12 cellular contexts compared by ENCODE assay signal in genomic region chr7:112001089-112001826, GRCh38.
A peak's percentile ranks its signal among the peaks of the same experiment; 100 is the strongest.
DNase-seq lines count a peak whose midpoint lies in the region; ATAC-seq and TF ChIP-seq lines count a peak whose summit lies in the region.
"Had no signal": no experiment of that assay in that cellular context is flagged by ENCODE, and none has a peak within 500 bp of the region (broad histone marks: within the 10 kb centered on the region; RNA-seq: fewer than 3 reads in every experiment).

No MANE protein-coding gene starts in this region.

- no peak overlapping the region for H3K9ac ChIP-seq in IMR-90 (ENCODE audit: low read depth, low read length)
- H3K9ac ChIP-seq: BLaER1 had no signal

- dilution Hi-C loops in IMR-90 (cut with HindIII; ENCODE audit: low sequenced_read_pairs, unreplicated experiment), result no loop called here

- 72% methylated on average over 3 of the region's 6 CpGs; no CpG with 5 or more reads in 1 of the 2 experiments for WGBS in IMR-90 (ENCODE audit: extremely low coverage in 2 of 2, insufficient read length in 1 of 2), 2 experiments

- DNase-seq in A673 (ENCODE audit: low spot score) (peak; percentile 59), IMR-90 (peak; percentile 45), brain microvascular endothelial cell (peak; percentile 95), HuH-7 (ENCODE audit: low spot score) (no peak)
- DNase-seq in naive thymus-derived CD8-positive, alpha-beta T cell, result no peak
- DNase-seq: activated CD4-positive, CD25-positive, alpha-beta regulatory T cell; H9 had no signal

- no peak overlapping the region for H3K4me3 Mint-ChIP-seq in naive thymus-derived CD8-positive, alpha-beta T cell
- H3K4me3 Mint-ChIP-seq: H9 had no signal

- H2BK15ac ChIP-seq in IMR-90 (ENCODE audit: low read depth, low read length), result no peak overlapping the region

- H3K23ac ChIP-seq in IMR-90 (ENCODE audit: low read depth, low read length), result no peak overlapping the region

- H3K27me3 ChIP-seq in A673 (replicated peaks; ENCODE audit: insufficient read depth, low read depth, low read length, poor library complexity) (no peaks in the 10 kb centered on the region), IMR-90 (ENCODE audit: control insufficient read depth, insufficient read depth, low read length) (no peaks in the 10 kb centered on the region), brain microvascular endothelial cell (replicated peaks) (no peaks in the 10 kb centered on the region), layer of hippocampus (ENCODE audit: control insufficient read depth, insufficient read depth, low read length) (no peaks in the 10 kb centered on the region)
- H3K27me3 ChIP-seq: BLaER1 had no signal

- H4K91ac ChIP-seq in IMR-90 (ENCODE audit: insufficient read depth, low read depth, low read length), result no peak overlapping the region

- intact Hi-C loops in A673 (cut with micrococcal nuclease; ENCODE audit: unreplicated experiment) (no loop called here), IMR-90 (cut with micrococcal nuclease) (no loop called here)

- H3K36me3 ChIP-seq in A673 (ENCODE audit: insufficient read depth, low read length, poor library complexity, severe bottlenecking) (no peaks in the 10 kb centered on the region), IMR-90 (ENCODE audit: control insufficient read depth, insufficient read depth, low read length) (peaks cover 1% of the 10 kb centered on the region; the same call in 1 of the 2 replicates), brain microvascular endothelial cell (replicated peaks) (no peaks in the 10 kb centered on the region)
- H3K36me3 ChIP-seq: BLaER1 had no signal

- H3K56ac ChIP-seq in IMR-90 (ENCODE audit: extremely low read depth, insufficient read depth, low read length), result no peak overlapping the region

- no peak overlapping the region for H3K27ac Mint-ChIP-seq in naive thymus-derived CD8-positive, alpha-beta T cell
- H3K27ac Mint-ChIP-seq: activated naive CD4-positive, alpha-beta T cell treated with anti-CD3 and anti-CD28 coated beads, Interleukin-2, amount 50 U/mL, for 72 hours; H9 had no signal

- no peak overlapping the region for H4K5ac ChIP-seq in IMR-90 (ENCODE audit: low read depth, low read length)

- 0 out of 2 replicates have a peak, but pooled peaks have one; percentile 24 for ATAC-seq in IMR-90 (ENCODE audit: low read depth)
- ATAC-seq in naive thymus-derived CD8-positive, alpha-beta T cell, result no peak
- no peak for ATAC-seq in HG02678 (IDR thresholded peaks at IDR 0.05; ENCODE audit: unreplicated experiment)
- no peak for ATAC-seq in HG03469 (IDR thresholded peaks at IDR 0.05; ENCODE audit: unreplicated experiment)
- ATAC-seq: activated naive CD4-positive, alpha-beta T cell treated with anti-CD3 and anti-CD28 coated beads, Interleukin-2, amount 50 U/mL, for 72 hours had no signal

- POLR2A ChIA-PET in A673 (lab: Charles Lee; ENCODE audit: low non-redundant PET) (no interaction called here), IMR-90 (lab: Charles Lee; ENCODE audit: unreplicated experiment) (no interaction called here)
- POLR2A ChIA-PET in naive thymus-derived CD8-positive, alpha-beta T cell (lab: Charles Lee), result interaction anchor here (0.6 kb wide), 1 partner anchor 84 kb away, joined by 6 read pairs; no protein-coding TSS in a partner anchor

- H2BK120ac ChIP-seq in IMR-90 (ENCODE audit: low read depth, low read length), result no peak overlapping the region

- peaks cover 0 to 11% (median 0%) of the 10 kb centered on the region in 5 donors for H3K27me3 Mint-ChIP-seq in naive thymus-derived CD8-positive, alpha-beta T cell

- no peaks in the 10 kb centered on the region for H3K36me3 Mint-ChIP-seq in naive thymus-derived CD8-positive, alpha-beta T cell
- H3K36me3 Mint-ChIP-seq: activated naive CD4-positive, alpha-beta T cell treated with anti-CD3 and anti-CD28 coated beads, Interleukin-2, amount 50 U/mL, for 72 hours had no signal

- no peak for TF ChIP-seq RAD21 in IMR-90 (IDR thresholded peaks at IDR 0.05; ENCODE audit: low read length)

- H3K14ac ChIP-seq in IMR-90 (replicated peaks; ENCODE audit: low read depth, low read length), result peak overlapping the region; percentile 37; the same call in 1 of the 2 replicates

- H3K4me3 ChIP-seq in A673 (ENCODE audit: low read depth, low read length, poor library complexity, severe bottlenecking), result no peak overlapping the region
- no peak overlapping the region for H3K4me3 ChIP-seq in IMR-90 (ENCODE audit: insufficient read depth, low read depth, low read length)
- no peak overlapping the region for H3K4me3 ChIP-seq in brain microvascular endothelial cell (ENCODE audit: low read depth, low read length)
- H3K4me3 ChIP-seq: BLaER1 had no signal

- H2AK5ac ChIP-seq in IMR-90 (ENCODE audit: low read depth, low read length), result no peak overlapping the region

- TF ChIP-seq CTCF in A673 (conservative IDR thresholded peaks at IDR 0.05; ENCODE audit: low read depth, low read length) (no peak), IMR-90 (conservative IDR thresholded peaks at IDR 0.05; ENCODE audit: low read depth, low read length) (no peak), brain microvascular endothelial cell (IDR thresholded peaks at IDR 0.05; ENCODE audit: low read depth, low read length, missing control alignments) (no peak)

- no peaks in the 10 kb centered on the region for H3K4me1 Mint-ChIP-seq in naive thymus-derived CD8-positive, alpha-beta T cell
- H3K4me1 Mint-ChIP-seq: H9 had no signal

- H2AK9ac ChIP-seq in IMR-90 (replicated peaks; ENCODE audit: low read depth, low read length, poor library complexity), result no peak overlapping the region

- no peak overlapping the region for H2BK20ac ChIP-seq in IMR-90 (ENCODE audit: low read depth, low read length)

- no peak overlapping the region for H2AFZ ChIP-seq in IMR-90 (replicated peaks; ENCODE audit: low read length, poor library complexity)

- BruUV-seq in A673 (replicated peaks; lab: Mats Ljungman, UMichigan) (no TSS peak), IMR-90 (replicated peaks; lab: Mats Ljungman, UMichigan) (no TSS peak)

- CTCF ChIA-PET in A673 (lab: Charles Lee), result no interaction called here
- CTCF ChIA-PET in IMR-90 (lab: Yijun Ruan, JAX), result interaction anchor here (0.5 kb wide), 1 partner anchor 8 kb away, joined by 3 read pairs; no protein-coding TSS in a partner anchor

- no peak overlapping the region for H2BK5ac ChIP-seq in IMR-90 (ENCODE audit: low read depth, low read length, poor library complexity, severe bottlenecking)

- no peaks in the 10 kb centered on the region for H4K20me1 ChIP-seq in IMR-90 (ENCODE audit: insufficient read depth, low read length)
- H4K20me1 ChIP-seq: BLaER1 had no signal

- H3K9me1 ChIP-seq in IMR-90 (ENCODE audit: insufficient read depth, low read length), result no peaks in the 10 kb centered on the region

- in situ Hi-C loops in IMR-90 (cut with MboI; ENCODE audit: low sequenced_read_pairs) (no loop called here), brain microvascular endothelial cell (cut with HindIII; ENCODE audit: low pct_ligation_motif_present, low sequenced_read_pairs) (no loop called here)

- H3K9me3 Mint-ChIP-seq in naive thymus-derived CD8-positive, alpha-beta T cell, result no peaks in the 10 kb centered on the region
- H3K9me3 Mint-ChIP-seq: activated naive CD4-positive, alpha-beta T cell treated with anti-CD3 and anti-CD28 coated beads, Interleukin-2, amount 50 U/mL, for 72 hours; H9 had no signal

- no peak for TF ChIP-seq POLR2A in IMR-90 (IDR thresholded peaks at IDR 0.05; ENCODE audit: low read depth, low read length)

- H3K4ac ChIP-seq in IMR-90 (ENCODE audit: low read depth, low read length), result no peak overlapping the region

- H3K4me1 ChIP-seq in A673 (ENCODE audit: insufficient read depth, low read length, poor library complexity, severe bottlenecking), result peaks cover 32% of the 10 kb centered on the region
- no peaks in the 10 kb centered on the region; the same call in 1 of the 2 replicates for H3K4me1 ChIP-seq in IMR-90 (ENCODE audit: control insufficient read depth, insufficient read depth, low read length)
- H3K4me1 ChIP-seq: BLaER1 had no signal

- no peak overlapping the region for H3K27ac ChIP-seq in A673 (ENCODE audit: low read depth, low read length, poor library complexity, severe bottlenecking)
- H3K27ac ChIP-seq in IMR-90 (ENCODE audit: insufficient read depth, low read length), result no peak overlapping the region
- peak overlapping the region; percentile 75 for H3K27ac ChIP-seq in brain microvascular endothelial cell
- peak overlapping the region; percentile 17 for H3K27ac ChIP-seq in layer of hippocampus (ENCODE audit: low read depth, low read length)
- H3K27ac ChIP-seq: BLaER1 had no signal

- H4K8ac ChIP-seq in IMR-90 (ENCODE audit: low read depth in 2 of 2, low read length in 2 of 2), result no peak overlapping the region

- H3K79me1 ChIP-seq in IMR-90 (ENCODE audit: low read depth in 1 of 2, low read length in 2 of 2), result no peaks in the 10 kb centered on the region

- no peak overlapping the region for H3K18ac ChIP-seq in IMR-90 (ENCODE audit: low read depth, low read length)

- H3K9me3 ChIP-seq in A673 (ENCODE audit: low read depth, low read length, poor library complexity, severe bottlenecking), result no peaks in the 10 kb centered on the region
- H3K9me3 ChIP-seq in IMR-90 (ENCODE audit: control insufficient read depth, insufficient read depth, low read length), result no peaks in the 10 kb centered on the region
- H3K9me3 ChIP-seq: BLaER1 had no signal

- no peak overlapping the region for H3K4me2 ChIP-seq in IMR-90 (ENCODE audit: low read depth, low read length)
- H3K4me2 ChIP-seq: BLaER1 had no signal

TF ChIP-seq in IMR-90, 13 proteins besides CTCF, POLR2A, EP300 and RAD21:
- TF ChIP-seq SMC3 (IDR thresholded peaks at IDR 0.05; ENCODE audit: low read depth, low read length), result no peak
- peak; percentile 32; the same call in 1 of the 2 replicates for TF ChIP-seq MAFK (IDR thresholded peaks at IDR 0.05; ENCODE audit: low read depth, low read length)
- TF ChIP-seq, protein P1, sequence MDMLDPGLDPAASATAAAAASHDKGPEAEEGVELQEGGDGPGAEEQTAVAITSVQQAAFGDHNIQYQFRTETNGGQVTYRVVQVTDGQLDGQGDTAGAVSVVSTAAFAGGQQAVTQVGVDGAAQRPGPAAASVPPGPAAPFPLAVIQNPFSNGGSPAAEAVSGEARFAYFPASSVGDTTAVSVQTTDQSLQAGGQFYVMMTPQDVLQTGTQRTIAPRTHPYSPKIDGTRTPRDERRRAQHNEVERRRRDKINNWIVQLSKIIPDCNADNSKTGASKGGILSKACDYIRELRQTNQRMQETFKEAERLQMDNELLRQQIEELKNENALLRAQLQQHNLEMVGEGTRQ (IDR thresholded peaks at IDR 0.05; ENCODE audit: low read depth, low read length), result no peak
- no peak for TF ChIP-seq CHD1 (IDR thresholded peaks at IDR 0.05; ENCODE audit: low read depth, low read length)
- no peak for TF ChIP-seq MAZ (IDR thresholded peaks at IDR 0.05; ENCODE audit: borderline replicate concordance, low read depth, low read length)

Comparison
In these comparisons a context has a peak if more than half of its experiments do, and no peak if none do; other contexts are left out.
1. DNase-seq: peak in A673 (single experiment), IMR-90 (single experiment) and brain microvascular endothelial cell (single experiment); none in HuH-7 (single experiment) and naive thymus-derived CD8-positive, alpha-beta T cell (0 of 10).
2. H3K27ac ChIP-seq: peak in brain microvascular endothelial cell (single experiment) and layer of hippocampus (single experiment); none in A673 (single experiment) and IMR-90 (single experiment).